Comparison of ENCODE assay signal across 13 cellular contexts in the genomic region with DNA sequence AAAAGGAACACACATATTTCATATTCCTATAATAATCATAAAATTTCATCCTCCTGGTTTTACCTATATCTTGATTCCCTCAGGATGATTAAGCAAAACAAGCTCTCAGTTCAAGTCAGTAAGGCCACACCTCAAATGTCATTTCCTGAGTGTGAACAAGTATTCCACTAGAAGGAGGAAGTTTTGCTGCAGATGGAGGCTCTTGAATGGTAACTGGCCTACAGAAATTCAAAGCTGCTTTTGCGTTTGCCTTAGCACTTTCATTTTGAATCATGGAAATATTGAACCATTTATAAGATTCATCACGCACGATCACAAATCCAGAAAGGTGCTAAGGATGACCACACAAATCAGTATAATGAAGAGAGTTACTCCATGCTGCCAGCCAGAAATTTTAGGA.
DNase-seq lines count a peak whose midpoint lies in the region; ATAC-seq and TF ChIP-seq lines count a peak whose summit lies in the region.
"Had no signal": no experiment of that assay in that cellular context is flagged by ENCODE, and none has a peak within 500 bp of the region (broad histone marks: within the 10 kb centered on the region; RNA-seq: fewer than 3 reads in every experiment).

No MANE protein-coding gene starts in this region.

- TF ChIP-seq CTCF in OCI-LY7 (conservative IDR thresholded peaks at IDR 0.05; ENCODE audit: low read length) (no peak), RWPE1 (conservative IDR thresholded peaks at IDR 0.05; ENCODE audit: low read depth) (no peak)

- no peak overlapping the region for H3K4me3 ChIP-seq in OCI-LY7 (ENCODE audit: low read depth, low read length, poor library complexity, severe bottlenecking)

- 0 out of 2 replicates have a peak overlapping the region, but pooled peaks have one; percentile 1 for H3K4me2 ChIP-seq in OCI-LY7 (ENCODE audit: low read length)

- intact Hi-C loops in OCI-LY7 (cut with micrococcal nuclease; ENCODE audit: unreplicated experiment): no loop called here

- no peaks in the 10 kb centered on the region for H3K9me3 ChIP-seq in OCI-LY7 (ENCODE audit: low read length)

- ATAC-seq in activated naive CD4-positive, alpha-beta T cell treated with anti-CD3 and anti-CD28 coated beads, Interleukin-2, amount 50 U/mL, for 72 hours: peak; percentile 62 to 70
- peak; percentile 50 for ATAC-seq in HG03045 (IDR thresholded peaks at IDR 0.05; ENCODE audit: unreplicated experiment)

- no peak overlapping the region for H3K27ac Mint-ChIP-seq in activated naive CD4-positive, alpha-beta T cell treated with anti-CD3 and anti-CD28 coated beads, Interleukin-2, amount 50 U/mL, for 72 hours
- H3K27ac Mint-ChIP-seq: T-helper 2 cell treated with Interferon-gamma antibody and Interleukin-4, amounts not matched to agents 5 μg/mL and 100 μg/mL, for 36 hours had no signal

- no peaks in the 10 kb centered on the region for H3K4me1 ChIP-seq in OCI-LY7 (ENCODE audit: insufficient read depth, low read length, poor library complexity, severe bottlenecking)

- no peaks in the 10 kb centered on the region for H4K20me1 ChIP-seq in OCI-LY7 (ENCODE audit: insufficient read depth, low read length)

- no peak for DNase-seq in activated naive CD4-positive, alpha-beta T cell treated with anti-CD3 and anti-CD28 coated beads, Interleukin-2, amount 50 U/mL, for 72 hours (ENCODE audit: low spot score in 2 of 2)
- DNase-seq in activated naive CD4-positive, alpha-beta T cell treated with Interleukin-2 at 50 U/mL for 16 hours: no peak
- DNase-seq in OCI-LY7 (ENCODE audit: low spot score): no peak
- DNase-seq in kidney glomerular epithelial cell (lab: John Stamatoyannopoulos, UW): no peak
- no peak for DNase-seq in NCI-H128 (lab: John Stamatoyannopoulos, UW; ENCODE audit: unreplicated experiment)
- DNase-seq in RWPE1 (ENCODE audit: low spot score): no peak
- no peak for DNase-seq in DMS79 treated with DMSO at 0.1 percent for 48 hours (lab: John Stamatoyannopoulos, UW)
- DNase-seq: activated CD8-positive, alpha-beta memory T cell treated with anti-CD3 and anti-CD28 coated beads for 24 hours; KG1; NCI-H2171 treated with DMSO at 0.1 percent for 48 hours had no signal

- POLR2A ChIA-PET in OCI-LY7 (lab: Charles Lee): no interaction called here
- POLR2A ChIA-PET in RWPE1 (lab: Yijun Ruan, JAX; ENCODE audit: low non-redundant PET): no interaction called here

- CTCF ChIA-PET in OCI-LY7 (lab: Charles Lee; ENCODE audit: unreplicated experiment) (no interaction called here), RWPE1 (lab: Yijun Ruan, JAX) (no interaction called here)

- H3K36me3 Mint-ChIP-seq in activated naive CD4-positive, alpha-beta T cell treated with anti-CD3 and anti-CD28 coated beads, Interleukin-2, amount 50 U/mL, for 72 hours: no peaks in the 10 kb centered on the region
- H3K36me3 Mint-ChIP-seq: activated naive CD4-positive, alpha-beta T cell treated with anti-CD3 and anti-CD28 coated beads, Interleukin-2, amount 50 U/mL, for 24 hours had no signal

- no peak overlapping the region for H3K27ac ChIP-seq in OCI-LY7 (ENCODE audit: low read depth, low read length, poor library complexity, severe bottlenecking)
- H3K27ac ChIP-seq in RWPE1: no peak overlapping the region

- peaks cover 0 to 2% of the 10 kb centered on the region in 2 donors for H3K9me3 Mint-ChIP-seq in activated naive CD4-positive, alpha-beta T cell treated with anti-CD3 and anti-CD28 coated beads, Interleukin-2, amount 50 U/mL, for 72 hours
- H3K9me3 Mint-ChIP-seq: activated naive CD4-positive, alpha-beta T cell treated with anti-CD3 and anti-CD28 coated beads, Interleukin-2, amount 50 U/mL, for 24 hours; T-helper 2 cell treated with Interferon-gamma antibody and Interleukin-4, amounts not matched to agents 5 μg/mL and 100 μg/mL, for 36 hours had no signal

- no peak overlapping the region for H2AFZ ChIP-seq in OCI-LY7 (ENCODE audit: low read length)

- H3K79me2 ChIP-seq in OCI-LY7 (ENCODE audit: insufficient read depth, low read depth, low read length): no peaks in the 10 kb centered on the region

- no peaks in the 10 kb centered on the region for H3K9me2 ChIP-seq in OCI-LY7 (ENCODE audit: insufficient read depth, low read length)

- BruUV-seq in OCI-LY7 (replicated peaks; lab: Mats Ljungman, UMichigan): no TSS peak

- H3K36me3 ChIP-seq in OCI-LY7 (ENCODE audit: insufficient read depth, low read length): no peaks in the 10 kb centered on the region
